ENCODE assay signal across 10 cellular contexts in the genomic region with DNA sequence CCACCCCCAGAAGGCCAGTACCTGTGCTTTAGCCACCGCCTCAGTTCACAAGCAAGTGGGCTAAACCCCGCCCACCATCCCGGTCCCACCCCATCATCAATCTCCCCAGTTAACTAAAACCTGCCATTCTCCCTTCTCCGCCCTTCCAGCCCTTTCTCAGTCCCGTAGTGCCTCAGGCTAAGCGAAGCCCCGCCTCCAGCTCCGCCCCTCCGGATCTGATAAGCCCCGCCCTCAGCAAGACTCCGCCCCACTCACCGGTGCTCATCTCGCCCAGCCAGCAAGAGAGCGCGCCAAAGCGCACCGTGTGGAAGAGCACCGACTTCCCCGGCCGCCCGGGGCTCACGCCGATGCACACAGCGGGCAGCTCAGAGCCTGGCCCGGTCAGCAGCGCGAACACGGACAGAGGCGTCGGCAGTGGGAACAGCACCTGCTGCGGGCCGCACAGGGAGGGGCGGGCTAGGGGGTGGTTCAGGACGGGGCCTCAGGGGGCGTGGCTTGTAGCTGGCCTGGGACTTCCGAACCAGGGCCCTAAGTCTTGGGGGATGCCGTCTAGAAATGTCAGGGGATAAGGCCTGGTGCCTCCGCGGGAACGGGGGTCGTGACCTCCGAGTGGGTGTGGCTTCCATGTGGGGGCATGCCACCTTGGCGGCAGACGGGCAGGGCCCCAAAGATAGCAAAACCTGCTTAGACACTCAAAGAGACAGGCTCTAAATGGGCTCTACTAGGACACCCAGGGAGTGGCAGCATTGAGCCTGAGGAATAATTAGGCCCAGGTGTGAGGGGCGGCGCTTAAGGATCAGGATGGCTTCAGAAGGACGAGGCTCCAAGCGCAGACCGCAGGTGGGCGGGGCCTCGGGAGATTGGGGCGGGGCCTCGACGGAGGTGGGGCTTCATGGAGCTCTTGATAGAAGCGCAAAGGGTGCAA. TPM values are rescaled to one million over a fixed set of nuclear protein-coding genes. Genes with fewer than 3 reads are reported as not detected.
DNase-seq lines count a peak whose midpoint lies in the region; ATAC-seq and TF ChIP-seq lines count a peak whose summit lies in the region.
"Had no signal": no experiment of that assay in that cellular context is flagged by ENCODE, and none has a peak within 500 bp of the region (broad histone marks: within the 10 kb centered on the region; RNA-seq: fewer than 3 reads in every experiment).

No MANE protein-coding gene starts in this region.

- DNase-seq in DND-41 (peak; percentile 24), NCI-H2171 (lab: John Stamatoyannopoulos, UW) (peak; percentile 62), astrocyte of the hippocampus (ENCODE audit: low read depth, low spot score) (peak; percentile 17), memory B cell (ENCODE audit: low spot score in 2 of 2) (no peak), prostate gland (ENCODE audit: low spot score) (no peak)
- DNase-seq in activated T-helper 2 cell treated with anti-CD3 and anti-CD28 coated beads, Interferon-gamma antibody, Interleukin-2, Interleukin-4, amounts not matched to agents 10 μg/mL and 5 μg/mL and 100 μg/mL, durations not matched to agents 14 hours and 24 hours and 36 hours (ENCODE audit: low spot score): no peak
- no peak for DNase-seq in effector CD8-positive, alpha-beta T cell (lab: John Stamatoyannopoulos, UW)

- H3K4me3 Mint-ChIP-seq in memory B cell: no peak overlapping the region
- no peak overlapping the region for H3K4me3 Mint-ChIP-seq in activated T-helper 2 cell treated with anti-CD3 and anti-CD28 coated beads, Interferon-gamma antibody, Interleukin-2, Interleukin-4, amounts not matched to agents 10 μg/mL and 5 μg/mL and 100 μg/mL, durations not matched to agents 14 hours and 24 hours and 36 hours (ENCODE audit: low read depth)
- H3K4me3 Mint-ChIP-seq: activated naive CD4-positive, alpha-beta T cell treated with anti-CD3 and anti-CD28 coated beads, Interleukin-2, amount 50 U/mL, for 24 hours had no signal

- H3K9me3 Mint-ChIP-seq in memory B cell: no peaks in the 10 kb centered on the region
- no peaks in the 10 kb centered on the region for H3K9me3 Mint-ChIP-seq in activated T-helper 2 cell treated with anti-CD3 and anti-CD28 coated beads, Interferon-gamma antibody, Interleukin-2, Interleukin-4, amounts not matched to agents 10 μg/mL and 5 μg/mL and 100 μg/mL, durations not matched to agents 14 hours and 24 hours and 36 hours
- H3K9me3 Mint-ChIP-seq: activated naive CD4-positive, alpha-beta T cell treated with anti-CD3 and anti-CD28 coated beads, Interleukin-2, amount 50 U/mL, for 24 hours had no signal

- peaks cover 8% of the 10 kb centered on the region for H3K4me1 Mint-ChIP-seq in memory B cell
- H3K4me1 Mint-ChIP-seq in activated T-helper 2 cell treated with anti-CD3 and anti-CD28 coated beads, Interferon-gamma antibody, Interleukin-2, Interleukin-4, amounts not matched to agents 10 μg/mL and 5 μg/mL and 100 μg/mL, durations not matched to agents 14 hours and 24 hours and 36 hours (ENCODE audit: low read depth): peaks cover 3% of the 10 kb centered on the region
- H3K4me1 Mint-ChIP-seq: activated naive CD4-positive, alpha-beta T cell treated with anti-CD3 and anti-CD28 coated beads, Interleukin-2, amount 50 U/mL, for 24 hours had no signal

- H3K4me3 ChIP-seq in DND-41 (ENCODE audit: low read depth in 1 of 2, low read length in 2 of 2) (no peak overlapping the region), prostate gland (peak overlapping the region in 1 of 2 donors; percentile 10)

- no peaks in the 10 kb centered on the region for H3K27me3 Mint-ChIP-seq in memory B cell
- no peaks in the 10 kb centered on the region for H3K27me3 Mint-ChIP-seq in activated T-helper 2 cell treated with anti-CD3 and anti-CD28 coated beads, Interferon-gamma antibody, Interleukin-2, Interleukin-4, amounts not matched to agents 10 μg/mL and 5 μg/mL and 100 μg/mL, durations not matched to agents 14 hours and 24 hours and 36 hours (ENCODE audit: low read depth)
- H3K27me3 Mint-ChIP-seq: activated naive CD4-positive, alpha-beta T cell treated with anti-CD3 and anti-CD28 coated beads, Interleukin-2, amount 50 U/mL, for 24 hours had no signal

- peak overlapping the region; percentile 10 for H3K27ac Mint-ChIP-seq in memory B cell
- H3K27ac Mint-ChIP-seq in activated T-helper 2 cell treated with anti-CD3 and anti-CD28 coated beads, Interferon-gamma antibody, Interleukin-2, Interleukin-4, amounts not matched to agents 10 μg/mL and 5 μg/mL and 100 μg/mL, durations not matched to agents 14 hours and 24 hours and 36 hours: no peak overlapping the region
- H3K27ac Mint-ChIP-seq: activated naive CD4-positive, alpha-beta T cell treated with anti-CD3 and anti-CD28 coated beads, Interleukin-2, amount 50 U/mL, for 24 hours had no signal

- intact Hi-C loops in prostate gland (cut with DNase I): no loop called here
- intact Hi-C loops in activated T-helper 2 cell treated with anti-CD3 and anti-CD28 coated beads, Interferon-gamma antibody, Interleukin-2, Interleukin-4, amounts not matched to agents 10 μg/mL and 5 μg/mL and 100 μg/mL, durations not matched to agents 14 hours and 24 hours and 36 hours (cut with micrococcal nuclease): no loop called here

- H3K27me3 ChIP-seq in DND-41 (ENCODE audit: insufficient read depth, low read length, poor library complexity) (no peaks in the 10 kb centered on the region), prostate gland (replicated peaks; ENCODE audit: insufficient read depth) (no peaks in the 10 kb centered on the region)

- no peak for TF ChIP-seq POLR2A in prostate gland (IDR thresholded peaks at IDR 0.05)

- H3K9me3 ChIP-seq in DND-41 (ENCODE audit: insufficient read depth, low read length, severe bottlenecking): no peaks in the 10 kb centered on the region
- H3K9me3 ChIP-seq in prostate gland: no peaks in the 10 kb centered on the region

- H4K20me1 ChIP-seq in DND-41 (ENCODE audit: insufficient read depth, low read length): no peaks in the 10 kb centered on the region; the same call in 1 of the 2 replicates

- no peak overlapping the region for H2AFZ ChIP-seq in DND-41 (ENCODE audit: low read depth, low read length)

- H3K27ac ChIP-seq in DND-41 (ENCODE audit: low read length) (no peak overlapping the region), prostate gland (no peak overlapping the region)
- H3K27ac ChIP-seq: skin epidermis had no signal

- no peaks in the 10 kb centered on the region for H3K79me2 ChIP-seq in DND-41 (ENCODE audit: insufficient read depth, low read length)

- ATAC-seq in DND-41 (ENCODE audit: insufficient read depth, low read depth): no peak
- no peak for ATAC-seq in memory B cell (ENCODE audit: low read depth)
- ATAC-seq in GM21360 (IDR thresholded peaks at IDR 0.05; ENCODE audit: unreplicated experiment): no peak

- H3K36me3 ChIP-seq in DND-41 (ENCODE audit: insufficient read depth, low read length) (peaks cover 47% of the 10 kb centered on the region), prostate gland (no peaks in the 10 kb centered on the region)

- peaks cover 36% of the 10 kb centered on the region for H3K36me3 Mint-ChIP-seq in memory B cell
- peaks cover 61% of the 10 kb centered on the region for H3K36me3 Mint-ChIP-seq in activated T-helper 2 cell treated with anti-CD3 and anti-CD28 coated beads, Interferon-gamma antibody, Interleukin-2, Interleukin-4, amounts not matched to agents 10 μg/mL and 5 μg/mL and 100 μg/mL, durations not matched to agents 14 hours and 24 hours and 36 hours (ENCODE audit: low read depth)

- no peak overlapping the region for H3K4me2 ChIP-seq in DND-41 (ENCODE audit: insufficient read depth, low read length)

- H3K4me1 ChIP-seq in DND-41 (ENCODE audit: insufficient read depth, low read length) (no peaks in the 10 kb centered on the region), prostate gland (replicated peaks) (no peaks in the 10 kb centered on the region)

- H3K9ac ChIP-seq in DND-41 (ENCODE audit: low read depth, low read length): no peak overlapping the region

- WGBS in prostate gland: 15% methylated on average over 55 of the region's 55 CpGs

- TF ChIP-seq CTCF in DND-41 (IDR thresholded peaks at IDR 0.05; ENCODE audit: borderline replicate concordance, extremely low read depth, low read length, poor library complexity, severe bottlenecking) (no peak), prostate gland (IDR thresholded peaks at IDR 0.05) (no peak)

RNA-seq across cellular contexts. Expression of a gene that starts 21.4 kb away (rescaled TPM):
- total RNA-seq in prostate gland: 10 to 100 TPM in 1 of 2 donors, 1 to 10 TPM in 1; 1.6 to 14.1 TPM
- 181 and 187 TPM in 2 replicates for total RNA-seq in activated T-helper 2 cell treated with anti-CD3 and anti-CD28 coated beads, Interferon-gamma antibody, Interleukin-2, Interleukin-4, amounts not matched to agents 10 μg/mL and 5 μg/mL and 100 μg/mL, durations not matched to agents 14 hours and 24 hours and 36 hours

RNA-seq across cellular contexts. Expression of a gene that starts 22.7 kb away (rescaled TPM):
- 100 to 1,000 TPM; 368 to 618 TPM for total RNA-seq in prostate gland
- total RNA-seq in activated T-helper 2 cell treated with anti-CD3 and anti-CD28 coated beads, Interferon-gamma antibody, Interleukin-2, Interleukin-4, amounts not matched to agents 10 μg/mL and 5 μg/mL and 100 μg/mL, durations not matched to agents 14 hours and 24 hours and 36 hours: 285 and 287 TPM in 2 replicates

RNA-seq across cellular contexts. Expression of a gene that starts 51.1 kb away (rescaled TPM):
- 100 to 1,000 TPM; 312 to 330 TPM for total RNA-seq in prostate gland
- total RNA-seq in activated T-helper 2 cell treated with anti-CD3 and anti-CD28 coated beads, Interferon-gamma antibody, Interleukin-2, Interleukin-4, amounts not matched to agents 10 μg/mL and 5 μg/mL and 100 μg/mL, durations not matched to agents 14 hours and 24 hours and 36 hours: 329 and 334 TPM in 2 replicates

Comparison
In these comparisons a context has a peak if more than half of its experiments do, and no peak if none do; other contexts are left out.
1. DNase-seq: peak in DND-41 (single experiment), NCI-H2171 (single experiment) and astrocyte of the hippocampus (single experiment); none in memory B cell (0 of 2), prostate gland (single experiment), activated T-helper 2 cell treated with anti-CD3 and anti-CD28 coated beads, Interferon-gamma antibody, Interleukin-2, Interleukin-4, amounts not matched to agents 10 μg/mL and 5 μg/mL and 100 μg/mL, durations not matched to agents 14 hours and 24 hours and 36 hours (single experiment) and effector CD8-positive, alpha-beta T cell (single experiment).
2. RNA of a gene that starts 21.4 kb away (total RNA-seq): 181 to 187 TPM in activated T-helper 2 cell treated with anti-CD3 and anti-CD28 coated beads, Interferon-gamma antibody, Interleukin-2, Interleukin-4, amounts not matched to agents 10 μg/mL and 5 μg/mL and 100 μg/mL, durations not matched to agents 14 hours and 24 hours and 36 hours; 1.6 to 14.1 TPM in prostate gland; every median in the first group is over 10 times any median in the second.